In the genomic region with DNA sequence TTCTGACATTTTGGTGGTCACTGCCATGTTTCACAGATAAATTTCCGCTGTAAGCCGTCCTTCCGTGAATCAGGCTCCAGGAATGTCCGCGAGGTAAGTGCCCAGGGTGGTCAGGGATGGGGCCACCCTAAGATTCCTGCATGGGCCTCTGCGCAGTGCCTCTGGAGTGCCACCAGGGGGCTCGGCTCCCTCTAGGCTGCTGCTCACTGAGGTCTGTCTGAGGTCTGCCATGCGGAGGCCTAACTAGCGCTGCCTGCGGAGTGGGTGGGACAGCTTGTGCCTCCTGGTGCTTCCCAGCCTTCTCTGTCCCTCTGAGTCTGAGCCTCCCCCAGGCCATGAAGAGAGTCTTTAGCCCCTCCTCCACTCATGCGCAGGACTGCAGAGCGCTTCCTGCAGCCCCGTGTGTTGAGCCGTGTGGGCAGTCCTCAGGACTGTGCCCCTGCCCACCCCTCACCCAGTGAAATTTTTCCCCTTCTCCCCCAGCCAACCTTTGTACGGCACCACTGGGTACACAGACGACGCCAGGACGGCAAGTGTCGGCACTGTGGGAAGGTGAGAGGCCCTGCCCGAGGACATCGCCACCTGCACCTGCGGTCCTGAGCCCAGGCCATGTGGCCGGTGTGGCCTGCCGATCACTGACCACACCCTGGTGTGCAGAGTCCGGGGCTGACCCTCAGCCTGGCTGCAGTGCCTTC, we compare ENCODE assay signal across 10 cellular contexts. TPM values are rescaled to one million over a fixed set of nuclear protein-coding genes. Genes with fewer than 3 reads are reported as not detected.
A peak's percentile ranks its signal among the peaks of the same experiment; 100 is the strongest.
DNase-seq lines count a peak whose midpoint lies in the region; ATAC-seq and TF ChIP-seq lines count a peak whose summit lies in the region.
"Had no signal": no experiment of that assay in that cellular context is flagged by ENCODE, and none has a peak within 500 bp of the region (broad histone marks: within the 10 kb centered on the region; RNA-seq: fewer than 3 reads in every experiment).

No MANE protein-coding gene starts in this region.

- no peak overlapping the region for H3K4me3 Mint-ChIP-seq in activated T-cell treated with anti-CD3 and anti-CD28 coated beads, Interleukin-2, amount 50 U/mL, for 24 hours
- H3K4me3 Mint-ChIP-seq: dendritic cell treated with granulocyte-macrophage colony-stimulating factor and Interleukin-4, amounts not matched to agents 40 ng/mL and 50 ng/mL, for 4 days had no signal

- H3K9me3 Mint-ChIP-seq in activated T-cell treated with anti-CD3 and anti-CD28 coated beads, Interleukin-2, amount 50 U/mL, for 24 hours, result no peaks in the 10 kb centered on the region
- H3K9me3 Mint-ChIP-seq: dendritic cell treated with granulocyte-macrophage colony-stimulating factor and Interleukin-4, amounts not matched to agents 40 ng/mL and 50 ng/mL, for 4 days had no signal

- H3K4me3 ChIP-seq in fibroblast of the aortic adventitia (ENCODE audit: low read depth, low read length), result no peak overlapping the region
- H3K4me3 ChIP-seq: BLaER1 had no signal

- H3K27me3 Mint-ChIP-seq in activated T-cell treated with anti-CD3 and anti-CD28 coated beads, Interleukin-2, amount 50 U/mL, for 24 hours, result no peaks in the 10 kb centered on the region
- H3K27me3 Mint-ChIP-seq: dendritic cell treated with granulocyte-macrophage colony-stimulating factor and Interleukin-4, amounts not matched to agents 40 ng/mL and 50 ng/mL, for 4 days had no signal

- H3K4me1 Mint-ChIP-seq in activated T-cell treated with anti-CD3 and anti-CD28 coated beads, Interleukin-2, amount 50 U/mL, for 24 hours (ENCODE audit: low read depth), result peaks cover 39% of the 10 kb centered on the region

- intact Hi-C loops in posterior cingulate gyrus (cut with DNase I), result no loop called here

- H3K36me3 Mint-ChIP-seq in activated T-cell treated with anti-CD3 and anti-CD28 coated beads, Interleukin-2, amount 50 U/mL, for 24 hours (ENCODE audit: low read depth), result peaks cover 74% of the 10 kb centered on the region

- ATAC-seq in HG02852 (IDR thresholded peaks at IDR 0.05; ENCODE audit: unreplicated experiment), result peak; percentile 62

- H3K27ac Mint-ChIP-seq in activated T-cell treated with anti-CD3 and anti-CD28 coated beads, Interleukin-2, amount 50 U/mL, for 24 hours, result peak overlapping the region; percentile 76
- H3K27ac Mint-ChIP-seq: dendritic cell treated with granulocyte-macrophage colony-stimulating factor and Interleukin-4, amounts not matched to agents 40 ng/mL and 50 ng/mL, for 4 days had no signal

- DNase-seq in NCI-H1417 (lab: John Stamatoyannopoulos, UW) (peak in 2 of 3 experiments; percentile 27 to 60), NCI-H1417 treated with DMSO at 0.1 percent for 48 hours (lab: John Stamatoyannopoulos, UW) (no peak), NCI-H69 (lab: John Stamatoyannopoulos, UW) (peak; percentile 78), fibroblast of the aortic adventitia (ENCODE audit: low read depth) (peak; percentile 58), posterior cingulate gyrus (peak in 7 of 10 donors; percentile 63 to 95 (median 81)), putamen (ENCODE audit: low spot score) (no peak)
- DNase-seq in activated T-cell treated with anti-CD3 and anti-CD28 coated beads, Interleukin-2, amount 50 U/mL, for 24 hours, result peak; percentile 74

- peak; percentile 95 for TF ChIP-seq CTCF in fibroblast of the aortic adventitia (IDR thresholded peaks at IDR 0.05; ENCODE audit: insufficient read depth, low read length)

RNA-seq across cellular contexts. Expression of gene MDK, which starts 11.9 kb away (rescaled TPM):
- 52.2 and 96.0 TPM in 2 replicates for total RNA-seq in fibroblast of the aortic adventitia (ENCODE audit: low replicate concordance)

RNA-seq across cellular contexts. Expression of gene CHRM4, which starts 22.0 kb away (rescaled TPM):
- not detected in 2 replicates for total RNA-seq in fibroblast of the aortic adventitia (ENCODE audit: low replicate concordance)

RNA-seq across cellular contexts. Expression of gene DGKZ, which starts 22.3 kb away (rescaled TPM):
- total RNA-seq in fibroblast of the aortic adventitia (ENCODE audit: low replicate concordance), result 27.1 and 37.7 TPM in 2 replicates

Comparison
In these comparisons a context has a peak if more than half of its experiments do, and no peak if none do; other contexts are left out.
1. DNase-seq: peak in NCI-H1417 (2 of 3), NCI-H69 (single experiment), activated T-cell treated with anti-CD3 and anti-CD28 coated beads, Interleukin-2, amount 50 U/mL, for 24 hours (single experiment), fibroblast of the aortic adventitia (single experiment) and posterior cingulate gyrus (7 of 10); none in NCI-H1417 treated with DMSO at 0.1 percent for 48 hours (single experiment) and putamen (single experiment).